ENCODE assay signal across 8 cellular contexts in the genomic region with DNA sequence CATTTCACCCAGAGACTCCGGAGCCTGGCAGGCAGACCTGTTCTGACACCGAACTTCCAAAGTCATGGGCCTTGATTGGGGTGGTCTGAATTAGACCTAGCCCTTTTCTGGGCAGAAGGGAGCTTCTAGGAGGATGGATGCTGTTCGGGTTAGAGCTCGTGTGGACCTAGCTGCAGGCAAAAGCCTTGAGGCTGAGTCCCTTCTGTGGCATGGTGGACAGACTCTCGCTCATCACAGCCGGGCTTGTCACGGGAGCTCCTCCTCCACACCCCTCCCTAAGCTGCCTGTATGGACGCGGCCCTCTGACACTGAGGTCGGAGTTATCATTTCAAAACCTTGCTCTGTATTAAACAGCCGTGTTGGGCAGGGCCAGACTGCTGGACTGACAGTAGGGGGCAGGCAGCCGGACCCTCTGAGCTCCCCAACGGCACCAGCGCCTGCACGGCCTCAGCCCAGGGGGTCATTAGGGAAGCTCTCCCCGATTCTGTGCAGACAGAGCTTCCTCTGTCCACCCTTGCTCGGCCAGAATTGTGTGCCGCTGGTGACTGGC. TPM values are rescaled to one million over a fixed set of nuclear protein-coding genes. Genes with fewer than 3 reads are reported as not detected.
DNase-seq lines count a peak whose midpoint lies in the region; ATAC-seq and TF ChIP-seq lines count a peak whose summit lies in the region.

No MANE protein-coding gene starts in this region.

- H3K27ac ChIP-seq in foreskin keratinocyte, result no peak overlapping the region
- no peak overlapping the region for H3K27ac ChIP-seq in H9 (ENCODE audit: insufficient read length, low read depth, low read length)

- H3K27me3 ChIP-seq in foreskin keratinocyte (peaks cover 46% of the 10 kb centered on the region), H9 (ENCODE audit: insufficient read depth, low read length) (peaks cover 20% of the 10 kb centered on the region; the same call in 1 of the 2 replicates)

- DNase-seq in GF-D8 (lab: John Stamatoyannopoulos, UW) (peak; percentile 24), immature natural killer cell (no peak), foreskin keratinocyte (no peak), H9 (no peak), NCI-H2227 treated with DMSO at 0.1 percent for 48 hours (lab: John Stamatoyannopoulos, UW) (no peak)
- no peak for DNase-seq in stimulated activated naive CD4-positive, alpha-beta T cell treated with Interleukin-2 at 50 U/mL for 16 hours (lab: John Stamatoyannopoulos, UW)

- H3K56ac ChIP-seq in H9 (ENCODE audit: insufficient read length, low read depth, low read length), result no peak overlapping the region

- H3K4ac ChIP-seq in H9 (ENCODE audit: low read depth, low read length), result no peak overlapping the region

- no CpG with 5 or more reads among the region's 18 CpGs for WGBS in H9 (ENCODE audit: extremely low coverage, insufficient read length, low lambda C conversion rate)

- no peaks in the 10 kb centered on the region for H4K20me1 ChIP-seq in H9 (ENCODE audit: control insufficient read depth, insufficient read depth, insufficient read length)

- no peak overlapping the region for H2BK5ac ChIP-seq in H9 (ENCODE audit: insufficient read length, low read length)

- H3K18ac ChIP-seq in H9 (ENCODE audit: insufficient read length, low read depth, low read length), result no peak overlapping the region

- no peak overlapping the region for H2BK120ac ChIP-seq in H9 (ENCODE audit: low read depth, low read length, poor library complexity, severe bottlenecking)

- H2BK20ac ChIP-seq in H9 (ENCODE audit: low read depth, low read length, poor library complexity, severe bottlenecking), result no peak overlapping the region

- no peak overlapping the region for H3K23ac ChIP-seq in H9 (ENCODE audit: insufficient read length, low read depth, low read length)

- no peak overlapping the region for H4K8ac ChIP-seq in H9 (replicated peaks; ENCODE audit: insufficient read length, low read depth, low read length)

- no peak overlapping the region for H3T11ph ChIP-seq in H9 (ENCODE audit: low read length)

- H3K27me3 Mint-ChIP-seq in IgD-negative memory B cell (no peaks in the 10 kb centered on the region), immature natural killer cell (ENCODE audit: low read depth in 3 of 3) (peaks cover 0 to 9% (median 4%) of the 10 kb centered on the region in 3 donors), H9 (ENCODE audit: low read depth) (peaks cover 70% of the 10 kb centered on the region)

- no peak overlapping the region for H3K4me2 ChIP-seq in H9 (ENCODE audit: insufficient read depth, insufficient read length, low read length)

- peak overlapping the region; percentile 97 to 98 (median 97) for H3K27ac Mint-ChIP-seq in IgD-negative memory B cell
- peak overlapping the region; percentile 73 to 88 (median 83) for H3K27ac Mint-ChIP-seq in immature natural killer cell
- no peak overlapping the region for H3K27ac Mint-ChIP-seq in H9

- H3K36me3 Mint-ChIP-seq in IgD-negative memory B cell, result peaks cover 2% of the 10 kb centered on the region
- peaks cover 0 to 5% (median 0%) of the 10 kb centered on the region in 3 donors for H3K36me3 Mint-ChIP-seq in immature natural killer cell
- H3K36me3 Mint-ChIP-seq in H9 (ENCODE audit: insufficient read depth in 1 of 3, low read depth in 3 of 3), result no peaks in the 10 kb centered on the region

- H3K9me3 Mint-ChIP-seq in IgD-negative memory B cell (no peaks in the 10 kb centered on the region), immature natural killer cell (no peaks in the 10 kb centered on the region), H9 (0 out of 5 replicates have a peak, but pooled peaks cover 0 to 2% of the 10 kb centered on the region in 2 experiments)

- H3K4me1 Mint-ChIP-seq in IgD-negative memory B cell (peaks cover 33 to 40% (median 38%) of the 10 kb centered on the region in 3 donors), immature natural killer cell (peaks cover 37 to 40% of the 10 kb centered on the region in 2 donors), H9 (peaks cover 10 to 16% of the 10 kb centered on the region in 2 experiments)

- H3K79me2 ChIP-seq in H9 (ENCODE audit: insufficient read depth, low read length), result no peaks in the 10 kb centered on the region

- H2BK15ac ChIP-seq in H9 (ENCODE audit: low read depth, low read length), result no peak overlapping the region

- H3K9ac ChIP-seq in H9 (ENCODE audit: extremely low read depth, insufficient read length, low read length), result no peak overlapping the region

- H4K5ac ChIP-seq in H9 (ENCODE audit: insufficient read length, low read depth, low read length), result no peak overlapping the region

- TF ChIP-seq CTCF in foreskin keratinocyte (conservative IDR thresholded peaks at IDR 0.05) (no peak), H9 (conservative IDR thresholded peaks at IDR 0.05) (no peak)

- peak; percentile 27 for ATAC-seq in GM19438 (IDR thresholded peaks at IDR 0.05; ENCODE audit: low read depth, unreplicated experiment)
- no peak for ATAC-seq in foreskin keratinocyte

- no peak overlapping the region for H2AFZ ChIP-seq in H9 (ENCODE audit: low read length)

- H3K4me1 ChIP-seq in foreskin keratinocyte (no peaks in the 10 kb centered on the region), H9 (ENCODE audit: insufficient read depth, low read length) (no peaks in the 10 kb centered on the region)

- H3K79me1 ChIP-seq in H9 (ENCODE audit: insufficient read depth, low read depth, low read length, poor library complexity, severe bottlenecking), result no peaks in the 10 kb centered on the region

- peak overlapping the region; percentile 96 to 100 (median 97) for H3K4me3 Mint-ChIP-seq in IgD-negative memory B cell
- H3K4me3 Mint-ChIP-seq in immature natural killer cell, result peak overlapping the region; percentile 77 to 99 (median 93)
- no peak overlapping the region for H3K4me3 Mint-ChIP-seq in H9

- H2AK5ac ChIP-seq in H9 (ENCODE audit: insufficient read length, low read length), result no peak overlapping the region

- H3K14ac ChIP-seq in H9 (ENCODE audit: insufficient read depth, low read length), result no peak overlapping the region

- no peak overlapping the region for H4K91ac ChIP-seq in H9 (ENCODE audit: insufficient read length, low read depth, low read length)

- no peak overlapping the region for H2BK12ac ChIP-seq in H9 (ENCODE audit: insufficient read length, low read depth, low read length)

- no peaks in the 10 kb centered on the region for H3K9me3 ChIP-seq in H9 (ENCODE audit: control insufficient read depth, low read depth, low read length)

- H3K23me2 ChIP-seq in H9 (ENCODE audit: insufficient read length, low read depth, low read length, poor library complexity, severe bottlenecking), result peaks cover 5% of the 10 kb centered on the region

RNA-seq across cellular contexts. Expression of gene IRF5, which starts 2.2 kb away (rescaled TPM):
- polyA plus RNA-seq in IgD-negative memory B cell (132 TPM), immature natural killer cell (10 to 100 TPM; 14.2 to 31.7 (median 25.6) TPM), foreskin keratinocyte (0.71 and 0.74 TPM in 2 replicates)
- total RNA-seq in foreskin keratinocyte (0.81 and 1.1 TPM in 2 replicates), H9 (2021) (0.70 and 0.74 TPM in 2 replicates)

RNA-seq across cellular contexts. Expression of gene KCP, which starts 29.4 kb away (rescaled TPM):
- 0.26 TPM for polyA plus RNA-seq in IgD-negative memory B cell
- polyA plus RNA-seq in immature natural killer cell, result under 1 TPM in 1 of 3 donors, not detected in 2; 0.16 TPM
- total RNA-seq in foreskin keratinocyte, result 0.03 TPM in 1 of 2 replicates, not detected in the other
- polyA plus RNA-seq in foreskin keratinocyte, result 0.03 TPM in 2 replicates
- 4.8 and 5.3 TPM in 2 replicates for total RNA-seq in H9 (2021)

Comparison
In these comparisons a context has a peak if more than half of its experiments do, and no peak if none do; other contexts are left out.
1. H3K27ac Mint-ChIP-seq: peak in IgD-negative memory B cell (3 of 3) and immature natural killer cell (6 of 6); none in H9 (0 of 3).
2. H3K4me3 Mint-ChIP-seq: peak in IgD-negative memory B cell (4 of 4) and immature natural killer cell (5 of 5); none in H9 (0 of 2).